Comparison of ENCODE assay signal across 35 cellular contexts in the genomic region with DNA sequence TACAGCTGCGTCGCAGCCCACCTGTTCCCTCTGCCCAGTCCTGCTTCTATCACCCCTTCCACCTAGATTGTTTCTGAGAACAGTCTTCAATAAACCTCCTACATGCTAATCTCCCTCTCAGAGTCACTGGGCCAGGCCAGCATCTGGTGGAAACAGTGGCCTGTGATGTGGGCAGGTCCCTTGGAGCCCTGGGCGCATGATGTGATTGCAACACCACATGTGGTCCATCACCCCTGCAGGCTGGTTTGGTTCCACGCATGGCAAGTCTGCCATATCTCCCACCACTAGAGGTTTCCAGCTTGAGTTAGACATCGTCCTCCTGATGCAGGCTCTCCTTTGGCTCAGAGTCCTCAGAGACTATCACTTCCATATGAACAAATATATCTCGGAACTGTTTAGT.
DNase-seq lines count a peak whose midpoint lies in the region; ATAC-seq and TF ChIP-seq lines count a peak whose summit lies in the region.
"Had no signal": no experiment of that assay in that cellular context is flagged by ENCODE, and none has a peak within 500 bp of the region (broad histone marks: within the 10 kb centered on the region; RNA-seq: fewer than 3 reads in every experiment).

No MANE protein-coding gene starts in this region.

- no peak overlapping the region for H3K9ac ChIP-seq in IMR-90 (ENCODE audit: low read depth, low read length)
- H3K9ac ChIP-seq in neural progenitor cell: no peak overlapping the region

- no peaks in the 10 kb centered on the region for H3F3A ChIP-seq in neural progenitor cell (ENCODE audit: low read depth)

- no peak overlapping the region for H3K56ac ChIP-seq in IMR-90 (ENCODE audit: extremely low read depth, insufficient read depth, low read length)

- H3K36me3 ChIP-seq in BE2C (0 out of 2 replicates have a peak, but pooled peaks cover 3% of the 10 kb centered on the region), IMR-90 (ENCODE audit: control insufficient read depth, insufficient read depth, low read length) (no peaks in the 10 kb centered on the region; the same call in 1 of the 2 replicates), neural progenitor cell (no peaks in the 10 kb centered on the region)
- H3K36me3 ChIP-seq: ascending aorta, cardiac muscle cell, gastrocnemius medialis, MG63, Peyer's patch, WERI-Rb-1 had no signal

- H2BK120ac ChIP-seq in IMR-90 (ENCODE audit: low read depth, low read length): no peak overlapping the region

- no peak overlapping the region for H2AK9ac ChIP-seq in IMR-90 (replicated peaks; ENCODE audit: low read depth, low read length, poor library complexity)

- no peak overlapping the region for H2BK20ac ChIP-seq in IMR-90 (ENCODE audit: low read depth, low read length)

- H3K9me3 Mint-ChIP-seq in WTC11 (no peaks in the 10 kb centered on the region), immature natural killer cell (no peaks in the 10 kb centered on the region), neural progenitor cell (no peaks in the 10 kb centered on the region)
- H3K9me3 Mint-ChIP-seq: activated naive CD8-positive, alpha-beta T cell treated with anti-CD3 and anti-CD28 coated beads, Interleukin-2, amount 10 ng/mL, durations not matched to agents 7 days and 5 days; activated T-cell treated with anti-CD3 and anti-CD28 coated beads, Interleukin-2, amount 50 U/mL, for 24 hours; GM23338; nephron had no signal

- H2AK5ac ChIP-seq in IMR-90 (ENCODE audit: low read depth, low read length): no peak overlapping the region

- DNase-seq in BE2C (peak; percentile 33), IMR-90 (no peak), WTC11 (ENCODE audit: low spot score) (no peak), lower leg skin (ENCODE audit: low spot score in 2 of 2) (peak; percentile 40 to 92), activated gamma-delta T cell (lab: John Stamatoyannopoulos, UW) (no peak), immature natural killer cell (no peak), neural progenitor cell (ENCODE audit: low spot score) (no peak)
- no peak for DNase-seq in stimulated activated CD4-positive, alpha-beta T cell treated with anti-CD3 and anti-CD28 coated beads, Interleukin-2, amount 100 ng/mL, for 24 hours
- DNase-seq: ACHN; activated CD4-positive, alpha-beta T cell treated with anti-CD3 and anti-CD28 coated beads, Interleukin-2, amount 50 U/mL, for 1 hour; activated gamma-delta T cell treated with Interleukin-2 at 50 U/mL for 16 hours; activated naive CD8-positive, alpha-beta T cell treated with anti-CD3 and anti-CD28 coated beads, Interleukin-2, amount 10 ng/mL, durations not matched to agents 7 days and 5 days; activated T-cell treated with anti-CD3 and anti-CD28 coated beads, Interleukin-2, amount 50 U/mL, for 24 hours; Calu3; cortex of kidney; gastrocnemius medialis; KBM-7; left cardiac atrium; mammary epithelial cell; MG63; mucosa of descending colon; NCI-H2107; Peyer's patch; SIG-M5; stimulated activated CD4-positive, alpha-beta T cell treated with anti-CD3 and anti-CD28 coated beads, Interleukin-15, amount 100 ng/mL, for 24 hours; substantia nigra; SW 1271; T-helper 9 cell; trophoblast cell; WERI-Rb-1 had no signal

- TF ChIP-seq POLR2A in IMR-90 (IDR thresholded peaks at IDR 0.05; ENCODE audit: low read depth, low read length): no peak
- no peak for TF ChIP-seq POLR2A in lower leg skin (IDR thresholded peaks at IDR 0.05)

- ATAC-seq in IMR-90 (ENCODE audit: low read depth) (no peak), WTC11 (peak; percentile 20; the same call in 1 of the 2 replicates)
- ATAC-seq: gastrocnemius medialis; GM23338; left cardiac atrium; mucosa of descending colon; stimulated activated memory B cell treated with anti-CD40 and anti-IgM and Interleukin-4, amounts not matched to agents 10 μg/mL and 1 μg/mL and 100 μg/mL, for 72 hours had no signal

- H3K18ac ChIP-seq in IMR-90 (ENCODE audit: low read depth, low read length): no peak overlapping the region

- no peak for TF ChIP-seq RAD21 in IMR-90 (IDR thresholded peaks at IDR 0.05; ENCODE audit: low read length)

- H3K4ac ChIP-seq in IMR-90 (ENCODE audit: low read depth, low read length): no peak overlapping the region

- H3K4me3 Mint-ChIP-seq in WTC11 (no peak overlapping the region), immature natural killer cell (no peak overlapping the region), neural progenitor cell (no peak overlapping the region)
- H3K4me3 Mint-ChIP-seq: activated naive CD8-positive, alpha-beta T cell treated with anti-CD3 and anti-CD28 coated beads, Interleukin-2, amount 10 ng/mL, durations not matched to agents 7 days and 5 days; activated T-cell treated with anti-CD3 and anti-CD28 coated beads, Interleukin-2, amount 50 U/mL, for 24 hours; GM23338; nephron; stimulated activated memory B cell treated with anti-CD40 and anti-IgM and Interleukin-4, amounts not matched to agents 10 μg/mL and 1 μg/mL and 100 μg/mL, for 72 hours had no signal

- no peak overlapping the region for H4K5ac ChIP-seq in IMR-90 (ENCODE audit: low read depth, low read length)

- H3K27me3 Mint-ChIP-seq in WTC11 (ENCODE audit: low read depth) (no peaks in the 10 kb centered on the region), immature natural killer cell (ENCODE audit: low read depth in 3 of 3) (peaks cover 0 to 5% (median 2%) of the 10 kb centered on the region in 3 donors), neural progenitor cell (ENCODE audit: insufficient read depth, low read depth) (peaks cover 6% of the 10 kb centered on the region)
- H3K27me3 Mint-ChIP-seq: activated naive CD8-positive, alpha-beta T cell treated with anti-CD3 and anti-CD28 coated beads, Interleukin-2, amount 10 ng/mL, durations not matched to agents 7 days and 5 days; activated T-cell treated with anti-CD3 and anti-CD28 coated beads, Interleukin-2, amount 50 U/mL, for 24 hours; stimulated activated memory B cell treated with anti-CD40 and anti-IgM and Interleukin-4, amounts not matched to agents 10 μg/mL and 1 μg/mL and 100 μg/mL, for 72 hours had no signal

- H4K91ac ChIP-seq in IMR-90 (ENCODE audit: insufficient read depth, low read depth, low read length): no peak overlapping the region

- no peak overlapping the region for H3K23ac ChIP-seq in IMR-90 (ENCODE audit: low read depth, low read length)

- no peaks in the 10 kb centered on the region for H3K36me3 Mint-ChIP-seq in WTC11
- H3K36me3 Mint-ChIP-seq in immature natural killer cell: no peaks in the 10 kb centered on the region
- no peaks in the 10 kb centered on the region for H3K36me3 Mint-ChIP-seq in neural progenitor cell
- H3K36me3 Mint-ChIP-seq: activated naive CD8-positive, alpha-beta T cell treated with anti-CD3 and anti-CD28 coated beads, Interleukin-2, amount 10 ng/mL, durations not matched to agents 7 days and 5 days had no signal

- H3K9me3 ChIP-seq in BE2C (no peaks in the 10 kb centered on the region; the same call in 1 of the 2 replicates), IMR-90 (ENCODE audit: control insufficient read depth, insufficient read depth, low read length) (no peaks in the 10 kb centered on the region), neural progenitor cell (ENCODE audit: low read depth) (no peaks in the 10 kb centered on the region)
- H3K9me3 ChIP-seq: ascending aorta, gastrocnemius medialis, MG63, mucosa of descending colon, Peyer's patch had no signal

- TF ChIP-seq CTCF in BE2C (IDR thresholded peaks at IDR 0.05; ENCODE audit: low read depth, low read length) (no peak; the same call in 1 of the 2 replicates), IMR-90 (conservative IDR thresholded peaks at IDR 0.05; ENCODE audit: low read depth, low read length) (no peak), WTC11 (IDR thresholded peaks at IDR 0.05) (no peak), lower leg skin (IDR thresholded peaks at IDR 0.05) (no peak), neural progenitor cell (IDR thresholded peaks at IDR 0.05) (no peak)

- H3K27ac ChIP-seq in IMR-90 (ENCODE audit: insufficient read depth, low read length) (no peak overlapping the region), neural progenitor cell (no peak overlapping the region)
- H3K27ac ChIP-seq: ascending aorta, cardiac muscle cell, gastrocnemius medialis, Peyer's patch, WERI-Rb-1 had no signal

- H3K4me1 ChIP-seq in BE2C (peaks cover 13% of the 10 kb centered on the region), IMR-90 (ENCODE audit: control insufficient read depth, insufficient read depth, low read length) (no peaks in the 10 kb centered on the region), neural progenitor cell (peaks cover 16% of the 10 kb centered on the region)
- H3K4me1 ChIP-seq: ascending aorta, gastrocnemius medialis had no signal

- H3K79me2 ChIP-seq in neural progenitor cell (ENCODE audit: low read depth): no peaks in the 10 kb centered on the region

- in situ Hi-C loops in IMR-90 (cut with MboI; ENCODE audit: low sequenced_read_pairs): no loop called here

- no TSS peak for BruUV-seq in IMR-90 (replicated peaks; lab: Mats Ljungman, UMichigan)

- no peak overlapping the region for H3K4me3 ChIP-seq in BE2C (ENCODE audit: low read depth, low read length)
- no peak overlapping the region for H3K4me3 ChIP-seq in IMR-90 (ENCODE audit: insufficient read depth, low read depth, low read length)
- no peak overlapping the region for H3K4me3 ChIP-seq in lower leg skin (ENCODE audit: low read depth, poor library complexity, severe bottlenecking)
- H3K4me3 ChIP-seq in neural progenitor cell: no peak overlapping the region
- H3K4me3 ChIP-seq: ascending aorta, cardiac muscle cell, gastrocnemius medialis, GM23338, MG63, mucosa of descending colon, Peyer's patch had no signal

- dilution Hi-C loops in IMR-90 (cut with HindIII; ENCODE audit: low sequenced_read_pairs, unreplicated experiment): no loop called here

- H2AFZ ChIP-seq in IMR-90 (replicated peaks; ENCODE audit: low read length, poor library complexity) (no peak overlapping the region), neural progenitor cell (replicated peaks) (no peak overlapping the region)
- H2AFZ ChIP-seq: GM23338 had no signal

- no CpG with 5 or more reads among the region's 6 CpGs for WGBS in IMR-90 (ENCODE audit: extremely low coverage in 2 of 2, insufficient read length in 1 of 2), 2 experiments
- WGBS in lower leg skin, 2 donors: 77 to 86% methylated on average over 6 of the region's 6 CpGs

- H3K4me2 ChIP-seq in IMR-90 (ENCODE audit: low read depth, low read length): no peak overlapping the region
- H3K4me2 ChIP-seq in neural progenitor cell: no peak overlapping the region
- H3K4me2 ChIP-seq: GM23338 had no signal

- intact Hi-C loops in IMR-90 (cut with micrococcal nuclease): no loop called here
- intact Hi-C loops in lower leg skin (cut with DNase I; ENCODE audit: low total_unique reads): no loop called here

- H3K4me1 Mint-ChIP-seq in WTC11: peaks cover 17% of the 10 kb centered on the region
- peaks cover 3 to 7% of the 10 kb centered on the region in 2 donors for H3K4me1 Mint-ChIP-seq in immature natural killer cell
- peaks cover 9% of the 10 kb centered on the region for H3K4me1 Mint-ChIP-seq in neural progenitor cell
- H3K4me1 Mint-ChIP-seq: activated naive CD8-positive, alpha-beta T cell treated with anti-CD3 and anti-CD28 coated beads, Interleukin-2, amount 10 ng/mL, durations not matched to agents 7 days and 5 days had no signal

- POLR2A ChIA-PET in IMR-90 (lab: Charles Lee; ENCODE audit: unreplicated experiment): no interaction called here
- POLR2A ChIA-PET in WTC11 (lab: Charles Lee): no interaction called here

- H3K27ac Mint-ChIP-seq in WTC11: no peak overlapping the region
- no peak overlapping the region for H3K27ac Mint-ChIP-seq in immature natural killer cell
- H3K27ac Mint-ChIP-seq in neural progenitor cell: no peak overlapping the region
- H3K27ac Mint-ChIP-seq: activated naive CD8-positive, alpha-beta T cell treated with anti-CD3 and anti-CD28 coated beads, Interleukin-2, amount 10 ng/mL, durations not matched to agents 7 days and 5 days; activated T-cell treated with anti-CD3 and anti-CD28 coated beads, Interleukin-2, amount 50 U/mL, for 24 hours; GM23338; nephron; stimulated activated memory B cell treated with anti-CD40 and anti-IgM and Interleukin-4, amounts not matched to agents 10 μg/mL and 1 μg/mL and 100 μg/mL, for 72 hours had no signal

- no peak overlapping the region for H3K14ac ChIP-seq in IMR-90 (replicated peaks; ENCODE audit: low read depth, low read length)

- H4K8ac ChIP-seq in IMR-90 (ENCODE audit: low read depth in 2 of 2, low read length in 2 of 2): no peak overlapping the region

- CTCF ChIA-PET in IMR-90 (lab: Yijun Ruan, JAX): interaction anchor here (0.8 kb wide), 1 partner anchor 9 kb away, joined by 3 read pairs; no protein-coding TSS in a partner anchor
- CTCF ChIA-PET in WTC11 (lab: Charles Lee): interaction anchor here (1.0 to 1.5 kb wide), 2 partner anchors 63 to 85 kb away, joined by 3 read pairs; no protein-coding TSS in a partner anchor

- H3K9me1 ChIP-seq in IMR-90 (ENCODE audit: insufficient read depth, low read length): peaks cover 5% of the 10 kb centered on the region

- H2BK15ac ChIP-seq in IMR-90 (ENCODE audit: low read depth, low read length): no peak overlapping the region

- peaks cover 9 to 12% of the 10 kb centered on the region in 2 experiments; a peak in 2 of 4 replicates for H3K79me1 ChIP-seq in IMR-90 (ENCODE audit: low read depth in 1 of 2, low read length in 2 of 2)

- peaks cover 16% of the 10 kb centered on the region for H4K20me1 ChIP-seq in IMR-90 (ENCODE audit: insufficient read depth, low read length)
- H4K20me1 ChIP-seq in neural progenitor cell (ENCODE audit: low read depth): no peaks in the 10 kb centered on the region

- H3K27me3 ChIP-seq in BE2C: no peaks in the 10 kb centered on the region
- no peaks in the 10 kb centered on the region for H3K27me3 ChIP-seq in IMR-90 (ENCODE audit: control insufficient read depth, insufficient read depth, low read length)
- H3K27me3 ChIP-seq in neural progenitor cell: no peaks in the 10 kb centered on the region
- H3K27me3 ChIP-seq: ascending aorta, cardiac muscle cell, gastrocnemius medialis, MG63, Peyer's patch had no signal

- no peak overlapping the region for H2BK5ac ChIP-seq in IMR-90 (ENCODE audit: low read depth, low read length, poor library complexity, severe bottlenecking)

Comparison
In these comparisons a context has a peak if more than half of its experiments do, and no peak if none do; other contexts are left out.
1. DNase-seq: peak in BE2C (single experiment) and lower leg skin (2 of 2); none in IMR-90 (single experiment), WTC11 (single experiment), activated gamma-delta T cell (single experiment), immature natural killer cell (0 of 3), neural progenitor cell (single experiment) and stimulated activated CD4-positive, alpha-beta T cell treated with anti-CD3 and anti-CD28 coated beads, Interleukin-2, amount 100 ng/mL, for 24 hours (0 of 2).